In the genomic region with DNA sequence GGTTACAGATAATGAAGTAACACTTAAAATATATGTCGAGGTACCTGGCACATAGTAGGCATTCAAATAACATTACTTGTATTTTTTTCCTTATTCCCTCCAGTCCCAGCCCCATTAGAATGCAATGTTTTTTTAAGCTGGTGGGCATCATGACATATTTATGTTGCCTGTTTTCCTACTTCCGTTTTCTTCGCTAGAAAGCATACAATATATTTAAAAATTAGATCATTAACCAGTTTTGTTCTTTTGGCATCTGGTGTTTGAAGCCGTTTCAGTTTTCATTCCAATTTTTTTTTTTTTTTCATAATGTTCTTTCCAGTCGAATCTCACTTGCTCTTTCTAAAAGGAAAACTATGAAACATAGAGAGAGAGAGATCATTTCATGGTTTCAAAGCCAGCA, we compare ENCODE assay signal across 27 cellular contexts.
"Had no signal": no experiment of that assay in that cellular context is flagged by ENCODE, and none has a peak within 500 bp of the region (broad histone marks: within the 10 kb centered on the region; RNA-seq: fewer than 3 reads in every experiment).

No MANE protein-coding gene starts in this region.

- H3K4me1 Mint-ChIP-seq: immature natural killer cell; naive thymus-derived CD8-positive, alpha-beta T cell; neural progenitor cell; stimulated activated naive B cell treated with anti-CD40 and anti-IgM and Interleukin-4, amounts not matched to agents 10 μg/mL and 1 μg/mL and 100 μg/mL, for 72 hours had no signal

- H2AFZ ChIP-seq: neural progenitor cell, parathyroid adenoma had no signal

- H3K27me3 Mint-ChIP-seq: stimulated activated naive B cell treated with anti-CD40 and anti-IgM and Interleukin-4, amounts not matched to agents 10 μg/mL and 1 μg/mL and 100 μg/mL, for 72 hours had no signal

- H3K9me3 Mint-ChIP-seq: nephron progenitor cell; neural progenitor cell; stimulated activated naive B cell treated with anti-CD40 and anti-IgM and Interleukin-4, amounts not matched to agents 10 μg/mL and 1 μg/mL and 100 μg/mL, for 72 hours had no signal

- H3K9me3 ChIP-seq: left lung, lower lobe of right lung, neutrophil, right atrium auricular region, right lobe of liver, stomach, testis, thyroid gland, transverse colon, upper lobe of left lung, vagina had no signal

- H3K36me3 Mint-ChIP-seq: immature natural killer cell; naive thymus-derived CD8-positive, alpha-beta T cell; neural progenitor cell; stimulated activated naive B cell treated with anti-CD40 and anti-IgM and Interleukin-4, amounts not matched to agents 10 μg/mL and 1 μg/mL and 100 μg/mL, for 72 hours had no signal

- DNase-seq: immature natural killer cell; kidney; left colon; left lung; lower lobe of right lung; mammary epithelial cell; mesenchymal stem cell; naive thymus-derived CD8-positive, alpha-beta T cell; nephron progenitor cell; occipital lobe; right lobe of liver; stimulated activated CD4-positive, alpha-beta T cell treated with anti-CD3 and anti-CD28 coated beads, Interleukin-1b, Interleukin-23, amount 100 ng/mL, for 48 hours; stimulated activated CD4-positive, alpha-beta T cell treated with anti-CD3 and anti-CD28 coated beads, Interleukin-2, amount 100 ng/mL, for 48 hours; stimulated activated CD4-positive, alpha-beta T cell treated with anti-CD3 and anti-CD28 coated beads, Interleukin-4, amount 100 ng/mL, for 4 hours; stimulated activated naive B cell treated with anti-CD40 and anti-IgM and Interleukin-4, amounts not matched to agents 10 μg/mL and 1 μg/mL and 100 μg/mL, for 72 hours; stimulated activated naive CD8-positive, alpha-beta T cell treated with anti-CD3 and anti-CD28 coated beads, Interleukin-15, Interleukin-2, amounts not matched to agents 100 U/mL and 50 U/mL, for 24 hours; stomach; testis; thyroid gland; transverse colon; upper lobe of left lung had no signal

- H3K4me1 ChIP-seq: left lung, lower lobe of right lung, neural progenitor cell, parathyroid adenoma, right atrium auricular region, stomach, testis, thyroid gland, transverse colon, upper lobe of left lung, vagina had no signal

- H3K4me3 ChIP-seq: left lung, lower lobe of right lung, neural progenitor cell, right atrium auricular region, right lobe of liver, smooth muscle cell, stomach, testis, thyroid gland, transverse colon, upper lobe of left lung, vagina had no signal

- ATAC-seq: left colon; left lung; lower lobe of right lung; naive thymus-derived CD8-positive, alpha-beta T cell; right lobe of liver; stimulated activated naive B cell treated with anti-CD40 and anti-IgM and Interleukin-4, amounts not matched to agents 10 μg/mL and 1 μg/mL and 100 μg/mL, for 72 hours; stimulated activated naive CD8-positive, alpha-beta T cell treated with anti-CD3 and anti-CD28 coated beads, Interleukin-15, Interleukin-2, amounts not matched to agents 100 U/mL and 50 U/mL, for 24 hours had no signal

- H3K36me3 ChIP-seq: left lung, lower lobe of right lung, neural progenitor cell, neutrophil, right atrium auricular region, right lobe of liver, stomach, thyroid gland, transverse colon, upper lobe of left lung, vagina had no signal

- H3K9ac ChIP-seq: neural progenitor cell, parathyroid adenoma had no signal

- H3K27ac ChIP-seq: left lung, lower lobe of right lung, neural progenitor cell, neutrophil, parathyroid adenoma, right atrium auricular region, right lobe of liver, stomach, testis, thyroid gland, transverse colon, upper lobe of left lung, vagina had no signal

- H3K27me3 ChIP-seq: left lung, neural progenitor cell, neutrophil, right atrium auricular region, right lobe of liver, stomach, testis, thyroid gland, transverse colon, upper lobe of left lung, vagina had no signal

- H3K4me3 Mint-ChIP-seq: immature natural killer cell; naive thymus-derived CD8-positive, alpha-beta T cell; nephron progenitor cell; neural progenitor cell; stimulated activated naive B cell treated with anti-CD40 and anti-IgM and Interleukin-4, amounts not matched to agents 10 μg/mL and 1 μg/mL and 100 μg/mL, for 72 hours had no signal

- H3K79me2 ChIP-seq: parathyroid adenoma had no signal

- H3K27ac Mint-ChIP-seq: immature natural killer cell; naive thymus-derived CD8-positive, alpha-beta T cell; nephron progenitor cell; neural progenitor cell; stimulated activated naive B cell treated with anti-CD40 and anti-IgM and Interleukin-4, amounts not matched to agents 10 μg/mL and 1 μg/mL and 100 μg/mL, for 72 hours had no signal

- H3K4me2 ChIP-seq: neural progenitor cell, smooth muscle cell had no signal
